17 cellular contexts compared by ENCODE assay signal in genomic region chr6:56072856-56073255, GRCh38.
DNase-seq lines count a peak whose midpoint lies in the region; ATAC-seq and TF ChIP-seq lines count a peak whose summit lies in the region.
"Had no signal": no experiment of that assay in that cellular context is flagged by ENCODE, and none has a peak within 500 bp of the region (broad histone marks: within the 10 kb centered on the region; RNA-seq: fewer than 3 reads in every experiment).

No MANE protein-coding gene starts in this region.

- H3K36me3 Mint-ChIP-seq in osteocyte (ENCODE audit: unreplicated experiment), result peaks cover 16% of the 10 kb centered on the region

- H3K36me3 ChIP-seq in SJSA1, result no peaks in the 10 kb centered on the region
- H3K36me3 ChIP-seq: WERI-Rb-1 had no signal

- no peaks in the 10 kb centered on the region for H3K27me3 ChIP-seq in SJSA1 (replicated peaks)

- no peaks in the 10 kb centered on the region for H3K9me3 ChIP-seq in SJSA1 (replicated peaks)

- H3K4me3 ChIP-seq in AG10803 (ENCODE audit: low read length) (no peak overlapping the region), SJSA1 (no peak overlapping the region), fibroblast of the aortic adventitia (ENCODE audit: low read depth, low read length) (no peak overlapping the region)

- no peak for TF ChIP-seq CTCF in AG10803 (conservative IDR thresholded peaks at IDR 0.05; ENCODE audit: low read length)
- no peak for TF ChIP-seq CTCF in fibroblast of the aortic adventitia (IDR thresholded peaks at IDR 0.05; ENCODE audit: insufficient read depth, low read length)
- TF ChIP-seq CTCF in osteocyte (IDR thresholded peaks at IDR 0.05), result no peak

- ATAC-seq in HG03039 (IDR thresholded peaks at IDR 0.05; ENCODE audit: unreplicated experiment) (no peak), HG02870 (IDR thresholded peaks at IDR 0.05; ENCODE audit: unreplicated experiment) (no peak)
- ATAC-seq: effector memory CD8-positive, alpha-beta T cell; Panc1 had no signal

- H3K27ac Mint-ChIP-seq in osteocyte (ENCODE audit: unreplicated experiment), result peak overlapping the region; percentile 83
- H3K27ac Mint-ChIP-seq: brain; effector memory CD8-positive, alpha-beta T cell had no signal

- H3K4me3 Mint-ChIP-seq in osteocyte (ENCODE audit: unreplicated experiment), result no peak overlapping the region
- H3K4me3 Mint-ChIP-seq: brain; effector memory CD8-positive, alpha-beta T cell had no signal

- peak overlapping the region; percentile 40; the same call in 1 of the 2 replicates for H3K27ac ChIP-seq in SJSA1
- H3K27ac ChIP-seq: HL-60, parathyroid adenoma, WERI-Rb-1 had no signal

- H3K9me3 Mint-ChIP-seq in osteocyte (ENCODE audit: unreplicated experiment), result peaks cover 11% of the 10 kb centered on the region

- DNase-seq in AG10803 (ENCODE audit: low read depth), result peak; percentile 30
- peak in 1 of 2 experiments; percentile 63 for DNase-seq in SJSA1 (ENCODE audit: low read depth in 1 of 2, low spot score in 2 of 2)
- DNase-seq in fibroblast of the aortic adventitia (ENCODE audit: low read depth), result peak; percentile 90
- DNase-seq in osteocyte (ENCODE audit: extremely low spot score, unreplicated experiment), result no peak
- no peak for DNase-seq in kidney glomerular epithelial cell (lab: John Stamatoyannopoulos, UW)
- no peak for DNase-seq in HT-29 (ENCODE audit: low spot score)
- DNase-seq: Caco-2; effector memory CD8-positive, alpha-beta T cell; NCI-H524; SW 1271; WERI-Rb-1 had no signal

- H3K4me1 ChIP-seq in SJSA1 (replicated peaks), result peaks cover 17% of the 10 kb centered on the region
- H3K4me1 ChIP-seq: Caco-2, parathyroid adenoma had no signal

- peaks cover 20% of the 10 kb centered on the region for H3K4me1 Mint-ChIP-seq in osteocyte (ENCODE audit: unreplicated experiment)
- H3K4me1 Mint-ChIP-seq: brain had no signal

- H3K27me3 Mint-ChIP-seq in osteocyte (ENCODE audit: unreplicated experiment), result no peaks in the 10 kb centered on the region
- H3K27me3 Mint-ChIP-seq: brain; effector memory CD8-positive, alpha-beta T cell had no signal

Comparison
In these comparisons a context has a peak if more than half of its experiments do, and no peak if none do; other contexts are left out.
1. DNase-seq: peak in AG10803 (single experiment) and fibroblast of the aortic adventitia (single experiment); none in osteocyte (single experiment), kidney glomerular epithelial cell (single experiment) and HT-29 (single experiment).